Comparison of ENCODE assay signal across 1 cellular context in genomic region chr4:78784255-78784654, GRCh38.
TF ChIP-seq lines count a peak whose summit lies in the region.

No MANE protein-coding gene starts in this region.

TF ChIP-seq in GM23338, 12 proteins besides CTCF, POLR2A, EP300 and RAD21 (continued from another document):
- TF ChIP-seq, protein P1, sequence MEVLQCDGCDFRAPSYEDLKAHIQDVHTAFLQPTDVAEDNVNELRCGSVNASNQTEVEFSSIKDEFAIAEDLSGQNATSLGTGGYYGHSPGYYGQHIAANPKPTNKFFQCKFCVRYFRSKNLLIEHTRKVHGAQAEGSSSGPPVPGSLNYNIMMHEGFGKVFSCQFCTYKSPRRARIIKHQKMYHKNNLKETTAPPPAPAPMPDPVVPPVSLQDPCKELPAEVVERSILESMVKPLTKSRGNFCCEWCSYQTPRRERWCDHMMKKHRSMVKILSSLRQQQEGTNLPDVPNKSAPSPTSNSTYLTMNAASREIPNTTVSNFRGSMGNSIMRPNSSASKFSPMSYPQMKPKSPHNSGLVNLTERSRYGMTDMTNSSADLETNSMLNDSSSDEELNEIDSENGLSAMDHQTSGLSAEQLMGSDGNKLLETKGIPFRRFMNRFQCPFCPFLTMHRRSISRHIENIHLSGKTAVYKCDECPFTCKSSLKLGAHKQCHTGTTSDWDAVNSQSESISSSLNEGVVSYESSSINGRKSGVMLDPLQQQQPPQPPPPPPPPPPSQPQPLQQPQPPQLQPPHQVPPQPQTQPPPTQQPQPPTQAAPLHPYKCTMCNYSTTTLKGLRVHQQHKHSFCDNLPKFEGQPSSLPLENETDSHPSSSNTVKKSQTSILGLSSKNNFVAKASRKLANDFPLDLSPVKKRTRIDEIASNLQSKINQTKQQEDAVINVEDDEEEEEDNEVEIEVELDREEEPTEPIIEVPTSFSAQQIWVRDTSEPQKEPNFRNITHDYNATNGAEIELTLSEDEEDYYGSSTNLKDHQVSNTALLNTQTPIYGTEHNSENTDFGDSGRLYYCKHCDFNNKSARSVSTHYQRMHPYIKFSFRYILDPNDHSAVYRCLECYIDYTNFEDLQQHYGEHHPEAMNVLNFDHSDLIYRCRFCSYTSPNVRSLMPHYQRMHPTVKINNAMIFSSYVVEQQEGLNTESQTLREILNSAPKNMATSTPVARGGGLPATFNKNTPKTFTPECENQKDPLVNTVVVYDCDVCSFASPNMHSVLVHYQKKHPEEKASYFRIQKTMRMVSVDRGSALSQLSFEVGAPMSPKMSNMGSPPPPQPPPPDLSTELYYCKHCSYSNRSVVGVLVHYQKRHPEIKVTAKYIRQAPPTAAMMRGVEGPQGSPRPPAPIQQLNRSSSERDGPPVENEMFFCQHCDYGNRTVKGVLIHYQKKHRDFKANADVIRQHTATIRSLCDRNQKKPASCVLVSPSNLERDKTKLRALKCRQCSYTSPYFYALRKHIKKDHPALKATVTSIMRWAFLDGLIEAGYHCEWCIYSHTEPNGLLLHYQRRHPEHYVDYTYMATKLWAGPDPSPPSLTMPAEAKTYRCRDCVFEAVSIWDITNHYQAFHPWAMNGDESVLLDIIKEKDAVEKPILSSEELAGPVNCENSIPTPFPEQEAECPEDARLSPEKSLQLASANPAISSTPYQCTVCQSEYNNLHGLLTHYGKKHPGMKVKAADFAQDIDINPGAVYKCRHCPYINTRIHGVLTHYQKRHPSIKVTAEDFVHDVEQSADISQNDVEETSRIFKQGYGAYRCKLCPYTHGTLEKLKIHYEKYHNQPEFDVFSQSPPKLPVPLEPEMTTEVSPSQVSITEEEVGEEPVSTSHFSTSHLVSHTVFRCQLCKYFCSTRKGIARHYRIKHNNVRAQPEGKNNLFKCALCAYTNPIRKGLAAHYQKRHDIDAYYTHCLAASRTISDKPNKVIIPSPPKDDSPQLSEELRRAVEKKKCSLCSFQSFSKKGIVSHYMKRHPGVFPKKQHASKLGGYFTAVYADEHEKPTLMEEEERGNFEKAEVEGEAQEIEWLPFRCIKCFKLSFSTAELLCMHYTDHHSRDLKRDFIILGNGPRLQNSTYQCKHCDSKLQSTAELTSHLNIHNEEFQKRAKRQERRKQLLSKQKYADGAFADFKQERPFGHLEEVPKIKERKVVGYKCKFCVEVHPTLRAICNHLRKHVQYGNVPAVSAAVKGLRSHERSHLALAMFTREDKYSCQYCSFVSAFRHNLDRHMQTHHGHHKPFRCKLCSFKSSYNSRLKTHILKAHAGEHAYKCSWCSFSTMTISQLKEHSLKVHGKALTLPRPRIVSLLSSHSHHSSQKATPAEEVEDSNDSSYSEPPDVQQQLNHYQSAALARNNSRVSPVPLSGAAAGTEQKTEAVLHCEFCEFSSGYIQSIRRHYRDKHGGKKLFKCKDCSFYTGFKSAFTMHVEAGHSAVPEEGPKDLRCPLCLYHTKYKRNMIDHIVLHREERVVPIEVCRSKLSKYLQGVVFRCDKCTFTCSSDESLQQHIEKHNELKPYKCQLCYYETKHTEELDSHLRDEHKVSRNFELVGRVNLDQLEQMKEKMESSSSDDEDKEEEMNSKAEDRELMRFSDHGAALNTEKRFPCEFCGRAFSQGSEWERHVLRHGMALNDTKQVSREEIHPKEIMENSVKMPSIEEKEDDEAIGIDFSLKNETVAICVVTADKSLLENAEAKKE (CRISPR knock-in tag; IDR thresholded peaks at IDR 0.05): no peak
